ENCODE assay signal across 30 cellular contexts in genomic region chr7:105238198-105238765, GRCh38.
"Had no signal": no experiment of that assay in that cellular context is flagged by ENCODE, and none has a peak within 500 bp of the region (broad histone marks: within the 10 kb centered on the region; RNA-seq: fewer than 3 reads in every experiment).

No MANE protein-coding gene starts in this region.

- H3K27me3 Mint-ChIP-seq: activated naive CD8-positive, alpha-beta T cell; central memory CD8-positive, alpha-beta T cell; memory B cell; naive B cell; stimulated activated naive B cell treated with anti-CD40 and anti-IgM and Interleukin-4, amounts not matched to agents 10 μg/mL and 1 μg/mL and 100 μg/mL, for 72 hours; T-cell had no signal

- ATAC-seq: activated T-cell treated with anti-CD3 and anti-CD28 coated beads, Interleukin-2, amount 50 U/mL, for 4 hours; gastroesophageal sphincter; left colon; mucosa of descending colon; stimulated activated naive B cell treated with anti-CD40 and anti-IgM and Interleukin-4, amounts not matched to agents 10 μg/mL and 1 μg/mL and 100 μg/mL, for 72 hours; T-cell had no signal

- H3K27ac ChIP-seq: adrenal gland, breast epithelium, esophagus squamous epithelium, gastroesophageal sphincter, heart left ventricle, right lobe of liver, upper lobe of left lung, WERI-Rb-1 had no signal

- H3K27ac Mint-ChIP-seq: activated naive CD8-positive, alpha-beta T cell; activated T-helper 2 cell treated with anti-CD3 and anti-CD28 coated beads, Interferon-gamma antibody, Interleukin-2, Interleukin-4, amounts not matched to agents 10 μg/mL and 5 μg/mL and 100 μg/mL, durations not matched to agents 14 hours and 24 hours and 36 hours; memory B cell; stimulated activated naive B cell treated with anti-CD40 and anti-IgM and Interleukin-4, amounts not matched to agents 10 μg/mL and 1 μg/mL and 100 μg/mL, for 72 hours; T-cell had no signal

- H3K4me1 Mint-ChIP-seq: neural crest cell had no signal

- H3K36me3 ChIP-seq: adrenal gland, breast epithelium, esophagus squamous epithelium, gastroesophageal sphincter, heart left ventricle, right lobe of liver, upper lobe of left lung, WERI-Rb-1 had no signal

- DNase-seq: activated CD4-positive, alpha-beta T cell treated with anti-CD3 and anti-CD28 coated beads, Interleukin-2, amount 50 U/mL, for 4 hours; activated CD8-positive, alpha-beta memory T cell treated with anti-CD3 and anti-CD28 coated beads for 24 hours; activated CD8-positive, alpha-beta memory T cell treated with anti-CD3 and anti-CD28 coated beads, Interleukin-2, amount 50 U/mL, for 4 hours; activated naive CD4-positive, alpha-beta T cell; activated T-cell treated with anti-CD3 and anti-CD28 coated beads, Interleukin-2, amount 50 U/mL, for 4 hours; adrenal gland; esophagus squamous epithelium; heart left ventricle; islet precursor cell; left colon; mucosa of descending colon; naive B cell; occipital lobe; right lobe of liver; small intestine; stimulated activated CD4-positive, alpha-beta T cell treated with anti-CD3 and anti-CD28 coated beads, Interleukin-2, amount 100 ng/mL, for 48 hours; stimulated activated CD8-positive, alpha-beta memory T cell treated with anti-CD3 and anti-CD28 coated beads, Interleukin-4, amount 100 ng/mL, for 48 hours; stimulated activated naive B cell treated with anti-CD40 and anti-IgM and Interleukin-4, amounts not matched to agents 10 μg/mL and 1 μg/mL and 100 μg/mL, for 72 hours; T-cell; upper lobe of left lung; WERI-Rb-1 had no signal

- H3K9me3 ChIP-seq: adrenal gland, breast epithelium, esophagus squamous epithelium, gastroesophageal sphincter, mucosa of descending colon, right lobe of liver, upper lobe of left lung had no signal

- H3K9me3 Mint-ChIP-seq: activated T-cell treated with anti-CD3 and anti-CD28 coated beads, Interleukin-2, amount 50 U/mL, for 4 hours; activated T-helper 2 cell treated with anti-CD3 and anti-CD28 coated beads, Interferon-gamma antibody, Interleukin-2, Interleukin-4, amounts not matched to agents 10 μg/mL and 5 μg/mL and 100 μg/mL, durations not matched to agents 14 hours and 24 hours and 36 hours; central memory CD8-positive, alpha-beta T cell; memory B cell; naive B cell; neural crest cell; stimulated activated naive B cell treated with anti-CD40 and anti-IgM and Interleukin-4, amounts not matched to agents 10 μg/mL and 1 μg/mL and 100 μg/mL, for 72 hours; T-cell had no signal

- FAIRE-seq: colon, small intestine, TTC549 had no signal

- H3K27me3 ChIP-seq: adrenal gland, breast epithelium, esophagus squamous epithelium, gastroesophageal sphincter, heart left ventricle, right lobe of liver, upper lobe of left lung had no signal

- H3K36me3 Mint-ChIP-seq: naive B cell, T-cell had no signal

- H3K4me3 Mint-ChIP-seq: activated naive CD8-positive, alpha-beta T cell; activated T-cell treated with anti-CD3 and anti-CD28 coated beads, Interleukin-2, amount 50 U/mL, for 4 hours; central memory CD8-positive, alpha-beta T cell; memory B cell; naive B cell; neural crest cell; stimulated activated naive B cell treated with anti-CD40 and anti-IgM and Interleukin-4, amounts not matched to agents 10 μg/mL and 1 μg/mL and 100 μg/mL, for 72 hours; T-cell had no signal

- H3K4me3 ChIP-seq: adrenal gland, breast epithelium, esophagus squamous epithelium, gastroesophageal sphincter, heart left ventricle, mucosa of descending colon, right lobe of liver, upper lobe of left lung had no signal
